27 cellular contexts compared by ENCODE assay signal in the genomic region with DNA sequence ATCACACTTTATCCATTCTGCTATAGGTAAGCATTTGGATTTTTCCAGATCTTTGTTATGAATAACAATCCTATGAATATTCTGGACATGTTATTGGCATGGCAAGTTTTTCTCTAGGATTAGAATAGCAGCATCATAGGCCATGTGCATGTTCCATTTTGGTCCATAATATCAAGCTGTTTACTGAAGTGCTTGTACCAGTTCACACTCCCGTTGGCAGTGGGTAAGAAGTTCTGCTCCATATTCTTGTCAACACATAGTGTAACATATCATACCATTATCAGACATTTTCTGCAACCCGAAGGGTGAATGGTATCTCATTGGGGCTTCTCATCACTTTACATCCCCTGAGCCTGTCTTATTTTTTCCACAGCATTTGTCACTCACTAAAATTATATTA.
"Had no signal": no experiment of that assay in that cellular context is flagged by ENCODE, and none has a peak within 500 bp of the region (broad histone marks: within the 10 kb centered on the region; RNA-seq: fewer than 3 reads in every experiment).

No MANE protein-coding gene starts in this region.

- H3K27ac ChIP-seq: stomach, suprapubic skin, testis, thoracic aorta, thyroid gland, tibial artery, tibial nerve, transverse colon, upper lobe of left lung, upper lobe of right lung, uterus, vagina had no signal

- H3K27me3 ChIP-seq: stomach, testis, thyroid gland, tibial artery, tibial nerve, transverse colon, upper lobe of left lung, upper lobe of right lung, uterus, vagina had no signal

- H3K9me3 ChIP-seq: testis, thoracic aorta, thyroid gland, tibial artery, transverse colon, upper lobe of left lung, upper lobe of right lung, uterus, vagina had no signal

- FAIRE-seq: urothelium cell line had no signal

- H3K4me3 ChIP-seq: stomach, suprapubic skin, testis, thoracic aorta, thyroid gland, tibial artery, tibial nerve, transverse colon, upper lobe of left lung, upper lobe of right lung, uterus, vagina had no signal

- H3K36me3 ChIP-seq: stomach, suprapubic skin, thoracic aorta, thyroid gland, tibial artery, tibial nerve, transverse colon, upper lobe of left lung, upper lobe of right lung, uterus, vagina had no signal

- ATAC-seq: stimulated activated effector memory CD8-positive, alpha-beta T cell treated with anti-CD3 and anti-CD28 coated beads, Interleukin-12 subunit alpha, Interleukin-12 subunit beta, amount 100 ng/mL, for 72 hours; stimulated activated memory B cell treated with anti-CD40 and anti-IgM and Interleukin-4, amounts not matched to agents 10 μg/mL and 1 μg/mL and 100 μg/mL, for 72 hours; stimulated activated naive B cell treated with anti-CD40 and anti-IgM and Interleukin-4, amounts not matched to agents 10 μg/mL and 1 μg/mL and 100 μg/mL, for 72 hours; stimulated activated naive CD8-positive, alpha-beta T cell treated with anti-CD3 and anti-CD28 coated beads, Interleukin-15, amount 100 ng/mL, for 72 hours; stimulated activated naive CD8-positive, alpha-beta T cell treated with anti-CD3 and anti-CD28 coated beads, Interleukin-15, Interleukin-2, amounts not matched to agents 100 U/mL and 50 U/mL, for 24 hours; upper lobe of right lung had no signal

- H3K4me1 ChIP-seq: stomach, suprapubic skin, testis, thyroid gland, tibial artery, tibial nerve, transverse colon, upper lobe of left lung, upper lobe of right lung, uterus, vagina had no signal

- DNase-seq: stimulated activated CD4-positive, alpha-beta T cell treated with anti-CD3 and anti-CD28 coated beads, Interleukin-2, amount 100 ng/mL, for 48 hours; stimulated activated CD4-positive, alpha-beta T cell treated with anti-CD3 and anti-CD28 coated beads, Interleukin-4, amount 100 ng/mL, for 1 hour; stimulated activated CD4-positive, alpha-beta T cell treated with anti-CD3 and anti-CD28 coated beads, Interleukin-4, amount 100 ng/mL, for 24 hours; stimulated activated CD4-positive, alpha-beta T cell treated with anti-CD3 and anti-CD28 coated beads, Interleukin-4, amount 100 ng/mL, for 4 hours; stimulated activated CD8-positive, alpha-beta memory T cell treated with anti-CD3 and anti-CD28 coated beads, Interleukin-4, amount 100 ng/mL, for 48 hours; stimulated activated naive B cell treated with anti-CD40 and anti-IgM and Interleukin-4, amounts not matched to agents 10 μg/mL and 1 μg/mL and 100 μg/mL, for 72 hours; stimulated activated naive CD4-positive, alpha-beta T cell; stimulated activated naive CD4-positive, alpha-beta T cell treated with Interleukin-2 at 50 U/mL for 16 hours; stimulated activated naive CD8-positive, alpha-beta T cell treated with anti-CD3 and anti-CD28 coated beads, Interleukin-15, amount 100 ng/mL, for 72 hours; stimulated activated naive CD8-positive, alpha-beta T cell treated with anti-CD3 and anti-CD28 coated beads, Interleukin-15, Interleukin-2, amounts not matched to agents 100 U/mL and 50 U/mL, for 24 hours; stomach; substantia nigra; testis; thyroid gland; tibial artery; transverse colon; trophoblast cell; upper lobe of left lung; upper lobe of right lung; uterus had no signal
